In the genomic region with DNA sequence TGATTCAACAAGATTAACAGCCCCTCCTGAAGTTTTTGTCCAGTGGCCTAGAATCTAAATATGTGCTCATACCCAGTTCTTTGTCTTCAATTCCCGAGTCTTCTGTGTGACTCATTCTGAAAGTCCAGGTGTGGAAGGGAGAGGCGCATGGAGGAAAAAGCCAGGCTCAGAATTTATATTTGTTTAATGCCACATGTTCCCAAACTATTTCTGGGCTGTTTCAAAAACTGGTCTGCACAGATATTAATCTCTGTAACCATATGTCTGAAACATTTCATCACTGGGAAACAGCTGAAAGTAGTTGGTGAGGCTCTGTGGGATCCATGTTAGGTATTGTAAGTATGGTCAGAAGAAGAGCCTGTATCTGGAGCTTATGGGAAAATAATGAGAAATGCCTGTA, we compare ENCODE assay signal across 28 cellular contexts.
"Had no signal": no experiment of that assay in that cellular context is flagged by ENCODE, and none has a peak within 500 bp of the region (broad histone marks: within the 10 kb centered on the region; RNA-seq: fewer than 3 reads in every experiment).

No MANE protein-coding gene starts in this region.

- H3K27ac ChIP-seq: left lung, lower lobe of right lung, ovary, prostate gland, spleen, tibial nerve, vagina had no signal

- DNase-seq: hippocampal formation; kidney glomerular epithelial cell; left cardiac atrium; left lung; lower lobe of right lung; mammary epithelial cell; mesenchymal stem cell; naive thymus-derived CD4-positive, alpha-beta T cell; ovary; retina; right cardiac atrium; small intestine; spleen; stimulated activated CD4-positive, alpha-beta T cell treated with anti-CD3 and anti-CD28 coated beads, Interleukin-1b, Interleukin-23, amount 100 ng/mL, for 48 hours; stimulated activated CD4-positive, alpha-beta T cell treated with anti-CD3 and anti-CD28 coated beads, Interleukin-2, amount 100 ng/mL, for 48 hours; stimulated activated CD4-positive, alpha-beta T cell treated with anti-CD3 and anti-CD28 coated beads, Interleukin-4, amount 100 ng/mL, for 4 hours; stimulated activated CD8-positive, alpha-beta memory T cell treated with anti-CD3 and anti-CD28 coated beads, Interleukin-4, amount 100 ng/mL, for 48 hours; stimulated activated naive CD4-positive, alpha-beta T cell treated with Interleukin-2 at 50 U/mL for 16 hours; stimulated activated naive CD8-positive, alpha-beta T cell treated with anti-CD3 and anti-CD28 coated beads, Interleukin-15, amount 100 ng/mL, for 72 hours; substantia nigra had no signal

- H3K9me3 ChIP-seq: lower lobe of right lung, ovary, prostate gland, tibial nerve, vagina had no signal

- H3K4me3 ChIP-seq: left lung, lower lobe of right lung, ovary, prostate gland, spleen, tibial nerve, vagina had no signal

- H3K27me3 ChIP-seq: left lung, ovary, spleen, tibial nerve, vagina had no signal

- H3K27me3 Mint-ChIP-seq: naive thymus-derived CD4-positive, alpha-beta T cell; natural killer cell treated with Interleukin-12 subunit alpha and Interleukin-12 subunit beta and Interleukin-15 and Interleukin-18, amount 100 ng/mL, for 72 hours; stimulated activated memory B cell treated with anti-CD40 and anti-IgM and Interleukin-4, amounts not matched to agents 10 μg/mL and 1 μg/mL and 100 μg/mL, for 72 hours; stimulated activated naive CD8-positive, alpha-beta T cell treated with anti-CD3 and anti-CD28 coated beads, Interleukin-15, amount 100 ng/mL, for 72 hours had no signal

- H3K4me1 Mint-ChIP-seq: naive thymus-derived CD4-positive, alpha-beta T cell; stimulated activated memory B cell treated with anti-CD40 and anti-IgM and Interleukin-4, amounts not matched to agents 10 μg/mL and 1 μg/mL and 100 μg/mL, for 72 hours; stimulated activated naive CD8-positive, alpha-beta T cell treated with anti-CD3 and anti-CD28 coated beads, Interleukin-15, amount 100 ng/mL, for 72 hours had no signal

- H3K27ac Mint-ChIP-seq: naive thymus-derived CD4-positive, alpha-beta T cell; natural killer cell treated with Interleukin-12 subunit alpha and Interleukin-12 subunit beta and Interleukin-15 and Interleukin-18, amount 100 ng/mL, for 72 hours; stimulated activated memory B cell treated with anti-CD40 and anti-IgM and Interleukin-4, amounts not matched to agents 10 μg/mL and 1 μg/mL and 100 μg/mL, for 72 hours; stimulated activated naive CD8-positive, alpha-beta T cell treated with anti-CD3 and anti-CD28 coated beads, Interleukin-15, amount 100 ng/mL, for 72 hours; type B pancreatic cell had no signal

- H3K36me3 Mint-ChIP-seq: naive thymus-derived CD4-positive, alpha-beta T cell; stimulated activated memory B cell treated with anti-CD40 and anti-IgM and Interleukin-4, amounts not matched to agents 10 μg/mL and 1 μg/mL and 100 μg/mL, for 72 hours; type B pancreatic cell had no signal

- H3K4me1 ChIP-seq: left lung, lower lobe of right lung, prostate gland, spleen, tibial nerve, vagina had no signal

- H3K4me3 Mint-ChIP-seq: naive thymus-derived CD4-positive, alpha-beta T cell; natural killer cell treated with Interleukin-12 subunit alpha and Interleukin-12 subunit beta and Interleukin-15 and Interleukin-18, amount 100 ng/mL, for 72 hours; stimulated activated memory B cell treated with anti-CD40 and anti-IgM and Interleukin-4, amounts not matched to agents 10 μg/mL and 1 μg/mL and 100 μg/mL, for 72 hours; stimulated activated naive CD8-positive, alpha-beta T cell treated with anti-CD3 and anti-CD28 coated beads, Interleukin-15, amount 100 ng/mL, for 72 hours; type B pancreatic cell had no signal

- FAIRE-seq: keratinocyte, small intestine had no signal

- ATAC-seq: left cardiac atrium; left lung; lower lobe of right lung; naive thymus-derived CD4-positive, alpha-beta T cell; natural killer cell treated with Interleukin-12 subunit alpha and Interleukin-12 subunit beta and Interleukin-15 and Interleukin-18, amount 100 ng/mL, for 72 hours; right cardiac atrium; sciatic nerve; stimulated activated memory B cell treated with anti-CD40 and anti-IgM and Interleukin-4, amounts not matched to agents 10 μg/mL and 1 μg/mL and 100 μg/mL, for 72 hours; stimulated activated naive CD8-positive, alpha-beta T cell treated with anti-CD3 and anti-CD28 coated beads, Interleukin-15, amount 100 ng/mL, for 72 hours had no signal

- H3K36me3 ChIP-seq: left lung, lower lobe of right lung, ovary, prostate gland, spleen, tibial nerve, vagina had no signal
